1 cellular context compared by ENCODE assay signal in the genomic region with DNA sequence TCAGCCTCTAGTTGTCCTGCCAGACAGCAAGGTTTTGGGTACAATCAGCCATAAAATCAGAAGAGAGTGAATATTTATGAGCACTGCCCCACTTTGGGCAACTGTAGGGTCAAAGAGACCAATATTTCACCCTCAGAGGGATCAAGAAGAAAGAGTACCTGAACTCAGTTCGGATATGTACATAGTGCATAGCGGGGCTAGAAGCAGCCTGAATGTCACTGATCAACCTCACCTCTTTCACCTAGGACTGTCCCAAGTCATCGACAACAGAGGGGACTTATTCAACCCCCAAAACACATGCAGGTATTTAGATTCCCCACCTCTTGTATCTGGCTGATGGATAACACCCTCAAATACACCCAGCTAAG.
TF ChIP-seq lines count a peak whose summit lies in the region.

No MANE protein-coding gene starts in this region.

TF ChIP-seq in HCT116, 20 proteins besides CTCF, POLR2A, EP300 and RAD21:
- TF ChIP-seq, protein P1, sequence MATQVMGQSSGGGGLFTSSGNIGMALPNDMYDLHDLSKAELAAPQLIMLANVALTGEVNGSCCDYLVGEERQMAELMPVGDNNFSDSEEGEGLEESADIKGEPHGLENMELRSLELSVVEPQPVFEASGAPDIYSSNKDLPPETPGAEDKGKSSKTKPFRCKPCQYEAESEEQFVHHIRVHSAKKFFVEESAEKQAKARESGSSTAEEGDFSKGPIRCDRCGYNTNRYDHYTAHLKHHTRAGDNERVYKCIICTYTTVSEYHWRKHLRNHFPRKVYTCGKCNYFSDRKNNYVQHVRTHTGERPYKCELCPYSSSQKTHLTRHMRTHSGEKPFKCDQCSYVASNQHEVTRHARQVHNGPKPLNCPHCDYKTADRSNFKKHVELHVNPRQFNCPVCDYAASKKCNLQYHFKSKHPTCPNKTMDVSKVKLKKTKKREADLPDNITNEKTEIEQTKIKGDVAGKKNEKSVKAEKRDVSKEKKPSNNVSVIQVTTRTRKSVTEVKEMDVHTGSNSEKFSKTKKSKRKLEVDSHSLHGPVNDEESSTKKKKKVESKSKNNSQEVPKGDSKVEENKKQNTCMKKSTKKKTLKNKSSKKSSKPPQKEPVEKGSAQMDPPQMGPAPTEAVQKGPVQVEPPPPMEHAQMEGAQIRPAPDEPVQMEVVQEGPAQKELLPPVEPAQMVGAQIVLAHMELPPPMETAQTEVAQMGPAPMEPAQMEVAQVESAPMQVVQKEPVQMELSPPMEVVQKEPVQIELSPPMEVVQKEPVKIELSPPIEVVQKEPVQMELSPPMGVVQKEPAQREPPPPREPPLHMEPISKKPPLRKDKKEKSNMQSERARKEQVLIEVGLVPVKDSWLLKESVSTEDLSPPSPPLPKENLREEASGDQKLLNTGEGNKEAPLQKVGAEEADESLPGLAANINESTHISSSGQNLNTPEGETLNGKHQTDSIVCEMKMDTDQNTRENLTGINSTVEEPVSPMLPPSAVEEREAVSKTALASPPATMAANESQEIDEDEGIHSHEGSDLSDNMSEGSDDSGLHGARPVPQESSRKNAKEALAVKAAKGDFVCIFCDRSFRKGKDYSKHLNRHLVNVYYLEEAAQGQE (IDR thresholded peaks at IDR 0.05; ENCODE audit: low read depth) = no peak
- no peak for TF ChIP-seq CEBPB (IDR thresholded peaks at IDR 0.05; ENCODE audit: low read depth)
- TF ChIP-seq SIN3A (IDR thresholded peaks at IDR 0.05; ENCODE audit: low read depth) = no peak
- TF ChIP-seq TCF7L2 (IDR thresholded peaks at IDR 0.05; ENCODE audit: borderline replicate concordance, extremely low read depth, insufficient read depth, insufficient read length) = no peak
- TF ChIP-seq, protein P2, sequence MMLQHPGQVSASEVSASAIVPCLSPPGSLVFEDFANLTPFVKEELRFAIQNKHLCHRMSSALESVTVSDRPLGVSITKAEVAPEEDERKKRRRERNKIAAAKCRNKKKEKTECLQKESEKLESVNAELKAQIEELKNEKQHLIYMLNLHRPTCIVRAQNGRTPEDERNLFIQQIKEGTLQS (IDR thresholded peaks at IDR 0.05) = no peak
- no peak for TF ChIP-seq YY1 (IDR thresholded peaks at IDR 0.05; ENCODE audit: extremely low read depth, insufficient replicate concordance, low read depth, low read length)
- TF ChIP-seq ELF1 (IDR thresholded peaks at IDR 0.05; ENCODE audit: borderline replicate concordance, low read depth) = no peak
- TF ChIP-seq, protein P3, sequence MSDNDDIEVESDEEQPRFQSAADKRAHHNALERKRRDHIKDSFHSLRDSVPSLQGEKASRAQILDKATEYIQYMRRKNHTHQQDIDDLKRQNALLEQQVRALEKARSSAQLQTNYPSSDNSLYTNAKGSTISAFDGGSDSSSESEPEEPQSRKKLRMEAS (IDR thresholded peaks at IDR 0.05) = no peak
- no peak for TF ChIP-seq EGR1 (IDR thresholded peaks at IDR 0.05; ENCODE audit: low read depth)
- TF ChIP-seq, protein P4, sequence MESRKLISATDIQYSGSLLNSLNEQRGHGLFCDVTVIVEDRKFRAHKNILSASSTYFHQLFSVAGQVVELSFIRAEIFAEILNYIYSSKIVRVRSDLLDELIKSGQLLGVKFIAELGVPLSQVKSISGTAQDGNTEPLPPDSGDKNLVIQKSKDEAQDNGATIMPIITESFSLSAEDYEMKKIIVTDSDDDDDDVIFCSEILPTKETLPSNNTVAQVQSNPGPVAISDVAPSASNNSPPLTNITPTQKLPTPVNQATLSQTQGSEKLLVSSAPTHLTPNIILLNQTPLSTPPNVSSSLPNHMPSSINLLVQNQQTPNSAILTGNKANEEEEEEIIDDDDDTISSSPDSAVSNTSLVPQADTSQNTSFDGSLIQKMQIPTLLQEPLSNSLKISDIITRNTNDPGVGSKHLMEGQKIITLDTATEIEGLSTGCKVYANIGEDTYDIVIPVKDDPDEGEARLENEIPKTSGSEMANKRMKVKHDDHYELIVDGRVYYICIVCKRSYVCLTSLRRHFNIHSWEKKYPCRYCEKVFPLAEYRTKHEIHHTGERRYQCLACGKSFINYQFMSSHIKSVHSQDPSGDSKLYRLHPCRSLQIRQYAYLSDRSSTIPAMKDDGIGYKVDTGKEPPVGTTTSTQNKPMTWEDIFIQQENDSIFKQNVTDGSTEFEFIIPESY (IDR thresholded peaks at IDR 0.05; ENCODE audit: extremely low read depth, insufficient replicate concordance, low read length) = no peak
- no peak for TF ChIP-seq FOSL1 (IDR thresholded peaks at IDR 0.05; ENCODE audit: low read depth)
- no peak for TF ChIP-seq EZH2phosphoT487 (IDR thresholded peaks at IDR 0.05; ENCODE audit: borderline replicate concordance)
- no peak for TF ChIP-seq CBX3 (IDR thresholded peaks at IDR 0.05; ENCODE audit: low read depth)
- no peak for TF ChIP-seq ZFX (IDR thresholded peaks at IDR 0.05)
- TF ChIP-seq JUND (IDR thresholded peaks at IDR 0.05) = no peak
